Comparison of ENCODE assay signal across 15 cellular contexts in the genomic region with DNA sequence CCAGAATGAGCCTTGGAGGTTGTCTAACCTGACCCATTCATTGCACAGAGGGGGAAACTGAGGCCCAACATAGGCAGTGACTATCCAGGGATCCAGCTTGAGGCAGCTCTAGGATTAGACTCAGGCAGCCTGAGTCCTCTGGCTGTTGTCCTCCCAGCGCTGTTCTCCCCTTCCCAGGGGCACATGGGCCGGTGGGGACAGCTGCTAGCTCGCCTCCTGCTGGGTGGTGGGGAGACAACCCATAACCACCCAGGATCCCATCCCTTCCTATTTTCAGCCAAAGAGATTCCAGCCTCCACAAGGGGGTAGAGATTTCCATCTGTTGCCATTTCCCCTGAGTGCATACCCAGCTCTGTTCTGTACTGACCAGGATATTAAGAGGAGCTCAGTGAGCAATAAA.
DNase-seq lines count a peak whose midpoint lies in the region; ATAC-seq and TF ChIP-seq lines count a peak whose summit lies in the region.
"Had no signal": no experiment of that assay in that cellular context is flagged by ENCODE, and none has a peak within 500 bp of the region (broad histone marks: within the 10 kb centered on the region; RNA-seq: fewer than 3 reads in every experiment).

No MANE protein-coding gene starts in this region.

- TF ChIP-seq CTCF in colonic mucosa (IDR thresholded peaks at IDR 0.05), result no peak

- H3K27ac ChIP-seq in colonic mucosa, result no peak overlapping the region
- H3K27ac ChIP-seq: BLaER1 treated with 17β-estradiol and CSF1 and Interleukin-3, amounts not matched to agents 10 nM and 100 nM; GM23248 had no signal

- DNase-seq in NCI-H82 (lab: John Stamatoyannopoulos, UW), result peak; percentile 4
- DNase-seq in NCI-H82 treated with DMSO at 0.1 percent for 48 hours (lab: John Stamatoyannopoulos, UW; ENCODE audit: unreplicated experiment), result no peak
- peak; percentile 9 for DNase-seq in colonic mucosa
- peak; percentile 14 for DNase-seq in left lobe of liver (ENCODE audit: low spot score)
- DNase-seq in ureter (ENCODE audit: low spot score), result peak; percentile 5
- DNase-seq in T-helper 2 cell, result no peak
- DNase-seq in cerebellum (ENCODE audit: low spot score), result no peak
- DNase-seq: 8988T; AML-193; CD4-positive, CD25-positive, alpha-beta regulatory T cell; DMS79; GM23248; H9 had no signal

- H3K9ac ChIP-seq in colonic mucosa (ENCODE audit: low read depth in 2 of 2, low read length in 2 of 2), result no peak overlapping the region
- H3K9ac ChIP-seq: BLaER1 treated with 17β-estradiol and CSF1 and Interleukin-3, amounts not matched to agents 10 nM and 100 nM; GM23248 had no signal

- no peak overlapping the region for H3K4me3 ChIP-seq in colonic mucosa
- H3K4me3 ChIP-seq: BLaER1 treated with 17β-estradiol and CSF1 and Interleukin-3, amounts not matched to agents 10 nM and 100 nM; GM23248 had no signal

- H3K9me3 ChIP-seq in colonic mucosa, result no peaks in the 10 kb centered on the region

- intact Hi-C loops in colonic mucosa (cut with DNase I), result no loop called here

- no peaks in the 10 kb centered on the region for H3K4me1 ChIP-seq in colonic mucosa

- ATAC-seq in left lobe of liver, result no peak
- ATAC-seq: HepG2 had no signal

- no peaks in the 10 kb centered on the region for H3K27me3 ChIP-seq in colonic mucosa
- H3K27me3 ChIP-seq: BLaER1 treated with 17β-estradiol and CSF1 and Interleukin-3, amounts not matched to agents 10 nM and 100 nM had no signal

- H3K36me3 ChIP-seq in colonic mucosa, result no peaks in the 10 kb centered on the region

Comparison
In these comparisons a context has a peak if more than half of its experiments do, and no peak if none do; other contexts are left out.
1. DNase-seq: peak in NCI-H82 (single experiment), colonic mucosa (single experiment), left lobe of liver (single experiment) and ureter (single experiment); none in NCI-H82 treated with DMSO at 0.1 percent for 48 hours (single experiment), T-helper 2 cell (0 of 5) and cerebellum (single experiment).